ENCODE assay signal across 11 cellular contexts in the genomic region with DNA sequence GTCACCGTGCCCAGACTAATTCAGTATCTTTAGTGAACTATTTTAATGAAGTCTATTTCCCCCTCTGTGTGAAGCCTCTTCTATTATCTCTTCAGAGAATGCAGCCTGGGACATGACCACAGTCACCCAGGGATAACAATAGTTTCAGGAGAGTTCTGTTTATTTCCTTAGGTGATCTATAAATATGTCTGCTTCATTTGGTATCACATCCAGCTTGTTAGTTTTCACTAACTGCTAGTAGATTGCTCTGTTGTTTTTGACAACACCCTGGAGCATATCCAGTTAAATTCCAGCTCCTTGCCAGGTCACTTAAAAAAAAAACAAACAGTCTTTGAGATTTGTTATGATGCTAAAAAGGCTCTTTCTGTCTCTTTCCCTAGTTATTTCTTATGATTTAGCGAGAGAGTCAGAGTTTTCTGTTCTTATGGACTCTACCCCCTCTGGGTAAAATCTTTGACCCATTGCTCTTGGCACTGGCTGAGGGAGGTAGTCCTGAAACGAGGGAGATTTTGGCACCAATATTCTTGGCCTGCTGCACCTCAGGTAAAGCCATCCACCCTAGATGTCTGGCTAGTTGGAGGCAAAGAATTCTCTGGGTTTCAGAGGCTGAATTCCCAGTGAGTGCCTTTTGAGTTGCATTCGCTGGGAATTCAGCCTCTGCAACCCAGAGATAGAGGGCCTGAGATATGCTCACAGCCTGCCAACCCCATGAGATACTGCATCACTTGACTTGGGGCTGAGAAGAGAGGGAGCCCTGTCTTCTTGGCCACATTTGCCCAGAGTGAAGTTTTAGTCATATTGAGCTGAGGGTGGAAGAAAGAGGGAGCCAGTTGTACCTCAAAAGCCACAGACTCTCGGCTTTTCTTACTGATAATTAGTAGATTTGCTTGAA.
"Had no signal": no experiment of that assay in that cellular context is flagged by ENCODE, and none has a peak within 500 bp of the region (broad histone marks: within the 10 kb centered on the region; RNA-seq: fewer than 3 reads in every experiment).

No MANE protein-coding gene starts in this region.

- H3K4me3 ChIP-seq: right lobe of liver, spleen, transverse colon had no signal

- H3K27me3 ChIP-seq: right lobe of liver, spleen, transverse colon had no signal

- DNase-seq: activated effector memory CD4-positive, alpha-beta T cell treated with anti-CD3 and anti-CD28 coated beads, Interleukin-2, amount 50 U/mL, for 16 hours; activated T-cell treated with anti-CD3 and anti-CD28 coated beads, Interleukin-2, amount 50 U/mL, for 1 hour; nucleus accumbens; spleen; stimulated activated CD4-positive, alpha-beta T cell treated with anti-CD3 and anti-CD28 coated beads, Interleukin-1b, Interleukin-23, amount 100 ng/mL, for 48 hours; stimulated activated naive B cell treated with anti-CD40 and anti-IgM and Interleukin-4, amounts not matched to agents 10 μg/mL and 1 μg/mL and 100 μg/mL, for 72 hours; transverse colon had no signal

- H3K4me1 ChIP-seq: right lobe of liver, spleen, transverse colon had no signal

- H3K9me3 ChIP-seq: right lobe of liver had no signal

- H3K27ac ChIP-seq: right lobe of liver, transverse colon had no signal

- ATAC-seq: activated CD4-positive, CD25-positive, alpha-beta regulatory T cell treated with anti-CD3 and anti-CD28 coated beads, Interleukin-2, amount 50 U/mL, for 24 hours; natural killer cell treated with Interleukin-12 subunit alpha and Interleukin-12 subunit beta and Interleukin-15 and Interleukin-18, amount 100 ng/mL, for 72 hours; SK-N-SH treated with all-trans-retinoic acid at 6 μM for 48 hours; stimulated activated naive B cell treated with anti-CD40 and anti-IgM and Interleukin-4, amounts not matched to agents 10 μg/mL and 1 μg/mL and 100 μg/mL, for 72 hours had no signal
